10 cellular contexts compared by ENCODE assay signal in the genomic region with DNA sequence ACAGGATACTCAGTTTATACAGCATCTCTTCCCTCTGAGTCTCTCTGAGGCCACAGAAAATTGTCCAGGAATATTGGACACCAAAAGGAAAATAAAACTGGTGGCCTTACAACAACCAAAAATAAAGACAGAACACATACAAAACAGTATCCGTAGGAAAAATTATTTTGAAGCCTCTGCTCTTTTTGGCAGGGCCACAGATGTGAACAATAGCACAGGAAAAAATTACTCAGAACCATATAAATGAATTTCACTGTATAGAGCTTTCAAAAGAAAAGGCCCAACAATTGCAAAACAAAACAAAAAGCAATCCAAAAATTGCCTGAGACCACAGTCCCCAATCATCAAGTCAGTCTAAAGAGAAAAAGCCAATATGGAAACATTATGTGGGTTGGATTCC.
ATAC-seq and TF ChIP-seq lines count a peak whose summit lies in the region.
"Had no signal": no experiment of that assay in that cellular context is flagged by ENCODE, and none has a peak within 500 bp of the region (broad histone marks: within the 10 kb centered on the region; RNA-seq: fewer than 3 reads in every experiment).

No MANE protein-coding gene starts in this region.

- no peaks in the 10 kb centered on the region for H4K20me1 ChIP-seq in OCI-LY3 (ENCODE audit: insufficient read depth, low read length)
- H4K20me1 ChIP-seq: BLaER1; BLaER1 treated with 17β-estradiol and CSF1 and Interleukin-3, amounts not matched to agents 10 nM and 100 nM had no signal

- no peak overlapping the region for H3K4me3 ChIP-seq in OCI-LY3 (ENCODE audit: low read length)
- H3K4me3 ChIP-seq: A549; BLaER1; BLaER1 treated with 17β-estradiol and CSF1 and Interleukin-3, amounts not matched to agents 10 nM and 100 nM had no signal

- H3K4me1 ChIP-seq in OCI-LY3 (ENCODE audit: low read length) = peaks cover 12% of the 10 kb centered on the region
- H3K4me1 ChIP-seq: A549; BE2C; BLaER1; BLaER1 treated with 17β-estradiol and CSF1 and Interleukin-3, amounts not matched to agents 10 nM and 100 nM; Caco-2 had no signal

- H2AFZ ChIP-seq in OCI-LY3 (ENCODE audit: low read depth, low read length) = no peak overlapping the region

- H3K27me3 ChIP-seq in OCI-LY3 (ENCODE audit: low read depth, low read length) = peaks cover 43% of the 10 kb centered on the region
- H3K27me3 ChIP-seq: BLaER1; BLaER1 treated with 17β-estradiol and CSF1 and Interleukin-3, amounts not matched to agents 10 nM and 100 nM had no signal

- no peak for ATAC-seq in GM21526 (IDR thresholded peaks at IDR 0.05; ENCODE audit: low FRiP score, unreplicated experiment)
- ATAC-seq: A549; CD8-positive, alpha-beta T cell had no signal

- H3K4me2 ChIP-seq in OCI-LY3 (ENCODE audit: low read length) = peak overlapping the region; percentile 28
- H3K4me2 ChIP-seq: A549; BLaER1; BLaER1 treated with 17β-estradiol and CSF1 and Interleukin-3, amounts not matched to agents 10 nM and 100 nM had no signal

- H3K9ac ChIP-seq in OCI-LY3 (ENCODE audit: low read length) = no peak overlapping the region
- H3K9ac ChIP-seq: BLaER1; BLaER1 treated with 17β-estradiol and CSF1 and Interleukin-3, amounts not matched to agents 10 nM and 100 nM had no signal

- TF ChIP-seq CTCF in OCI-LY3 (IDR thresholded peaks at IDR 0.05; ENCODE audit: low read depth, low read length) = no peak

- no peaks in the 10 kb centered on the region for H3K36me3 ChIP-seq in OCI-LY3 (replicated peaks; ENCODE audit: low read depth, low read length)
- H3K36me3 ChIP-seq: BE2C; BLaER1; BLaER1 treated with 17β-estradiol and CSF1 and Interleukin-3, amounts not matched to agents 10 nM and 100 nM had no signal

- H3K9me3 ChIP-seq in OCI-LY3 (ENCODE audit: insufficient read depth, low read length) = no peaks in the 10 kb centered on the region
- H3K9me3 ChIP-seq: A549, BE2C, BLaER1, Caco-2 had no signal

- H3K27ac ChIP-seq in OCI-LY3 (ENCODE audit: low read length) = no peak overlapping the region
- H3K27ac ChIP-seq: 22Rv1; A549; BLaER1; BLaER1 treated with 17β-estradiol and CSF1 and Interleukin-3, amounts not matched to agents 10 nM and 100 nM; C4-2B had no signal

- H3K79me2 ChIP-seq in OCI-LY3 (ENCODE audit: low read length) = no peaks in the 10 kb centered on the region
